1 cellular context compared by ENCODE assay signal in the genomic region with DNA sequence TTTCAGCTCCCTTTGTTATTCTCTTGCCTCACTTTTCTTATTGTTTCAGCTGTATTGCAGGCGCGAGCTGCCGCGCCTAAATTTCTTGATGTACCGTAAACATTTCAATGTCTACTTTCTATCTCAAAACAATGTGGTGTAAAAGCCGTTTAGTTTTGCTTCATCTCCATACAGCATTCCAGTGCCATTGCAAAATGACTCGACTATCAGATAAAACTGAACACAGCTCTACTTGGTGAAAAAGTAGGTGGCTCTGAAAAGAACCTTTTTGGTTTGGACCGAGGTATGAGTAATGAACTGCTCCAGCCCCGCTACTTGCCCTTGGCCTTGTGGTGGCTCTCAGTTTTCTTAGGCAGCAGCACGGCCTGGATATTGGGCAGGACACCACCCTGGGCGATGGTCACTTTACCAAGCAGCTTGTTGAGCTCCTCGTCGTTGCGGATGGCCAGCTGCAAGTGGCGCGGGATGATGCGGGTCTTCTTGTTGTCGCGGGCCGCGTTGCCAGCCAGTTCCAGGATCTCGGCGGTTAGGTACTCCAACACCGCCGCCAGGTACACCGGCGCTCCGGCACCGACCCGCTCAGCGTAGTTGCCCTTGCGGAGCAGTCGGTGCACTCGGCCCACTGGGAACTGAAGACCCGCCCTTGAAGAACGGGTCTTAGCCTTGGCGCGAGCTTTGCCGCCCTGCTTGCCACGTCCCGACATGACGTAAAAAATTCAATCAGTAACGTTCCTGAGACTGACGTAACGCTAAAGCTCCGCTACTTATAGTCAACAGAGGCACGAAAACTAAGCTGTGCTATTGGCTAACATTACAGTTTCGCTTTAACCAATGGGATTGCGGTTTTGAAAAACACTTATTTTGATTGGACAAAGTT.
TF ChIP-seq lines count a peak whose summit lies in the region.

No MANE protein-coding gene starts in this region.

TF ChIP-seq in K562, 482 proteins besides CTCF, POLR2A, EP300 and RAD21 (continued from another document and continues in another):
- TF ChIP-seq, protein P1, sequence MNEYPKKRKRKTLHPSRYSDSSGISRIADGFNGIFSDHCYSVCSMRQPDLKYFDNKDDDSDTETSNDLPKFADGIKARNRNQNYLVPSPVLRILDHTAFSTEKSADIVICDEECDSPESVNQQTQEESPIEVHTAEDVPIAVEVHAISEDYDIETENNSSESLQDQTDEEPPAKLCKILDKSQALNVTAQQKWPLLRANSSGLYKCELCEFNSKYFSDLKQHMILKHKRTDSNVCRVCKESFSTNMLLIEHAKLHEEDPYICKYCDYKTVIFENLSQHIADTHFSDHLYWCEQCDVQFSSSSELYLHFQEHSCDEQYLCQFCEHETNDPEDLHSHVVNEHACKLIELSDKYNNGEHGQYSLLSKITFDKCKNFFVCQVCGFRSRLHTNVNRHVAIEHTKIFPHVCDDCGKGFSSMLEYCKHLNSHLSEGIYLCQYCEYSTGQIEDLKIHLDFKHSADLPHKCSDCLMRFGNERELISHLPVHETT (CRISPR knock-in tag; conservative IDR thresholded peaks at IDR 0.05 in 1 of 2, IDR thresholded peaks at IDR 0.05 in 1 of 2), result peak in 1 of 2 experiments; percentile 59; a peak in 2 of 4 replicates
- TF ChIP-seq NELFE (IDR thresholded peaks at IDR 0.05; ENCODE audit: insufficient read depth, insufficient read length) (no peak), WHSC1 (IDR thresholded peaks at IDR 0.05; ENCODE audit: low read length) (no peak), E2F3 (CRISPR knock-in tag; IDR thresholded peaks at IDR 0.05) (peak; percentile 95), HNRNPLL (IDR thresholded peaks at IDR 0.05; ENCODE audit: low read depth, low read length, poor library complexity, severe bottlenecking) (no peak), ZBTB7A (IDR thresholded peaks at IDR 0.05; ENCODE audit: borderline replicate concordance, control insufficient read depth, low read depth, low read length) (peak; percentile 51; the same call in 1 of the 2 replicates), RBM39 (optimal IDR thresholded peaks at IDR 0.05; ENCODE audit: low read depth, low read length) (peak; percentile 84), RNF2 (IDR thresholded peaks at IDR 0.05) (peak; percentile 85), KDM5B (IDR thresholded peaks at IDR 0.05; ENCODE audit: insufficient replicate concordance, low read depth, low read length) (peak; percentile 78), SLC30A9 (CRISPR knock-in tag; IDR thresholded peaks at IDR 0.05) (no peak), ATF1 (CRISPR knock-in tag; IDR thresholded peaks at IDR 0.05) (peak; percentile 74; the same call in 1 of the 2 replicates), ATF1 (tag; IDR thresholded peaks at IDR 0.05) (peak; percentile 99), MXI1 (IDR thresholded peaks at IDR 0.05; ENCODE audit: low read depth, low read length) (no peak), ZNF830 (CRISPR knock-in tag; IDR thresholded peaks at IDR 0.05) (no peak; the same call in none of the 2 replicates), ZNF184 (CRISPR knock-in tag; IDR thresholded peaks at IDR 0.05) (no peak), RB1 (IDR thresholded peaks at IDR 0.05; ENCODE audit: low read depth) (peak; percentile 92), SRSF9 (IDR thresholded peaks at IDR 0.05; ENCODE audit: borderline replicate concordance, low read depth, low read length) (no peak), ZNF134 (CRISPR knock-in tag; conservative IDR thresholded peaks at IDR 0.05) (0 out of 2 replicates have a peak, but pooled peaks have one; percentile 30), POLR2B (IDR thresholded peaks at IDR 0.05; ENCODE audit: low read depth, partially characterized antibody) (no peak), HDAC3 (IDR thresholded peaks at IDR 0.05; ENCODE audit: borderline replicate concordance, partially characterized antibody) (no peak), DDX20 (tag; IDR thresholded peaks at IDR 0.05; ENCODE audit: low read depth) (no peak), NFRKB (IDR thresholded peaks at IDR 0.05; ENCODE audit: low read depth) (peak; percentile 96), ZNF431 (CRISPR knock-in tag; IDR thresholded peaks at IDR 0.05) (peak; percentile 57), TAF15 (IDR thresholded peaks at IDR 0.05; ENCODE audit: low read depth, low read length) (peak; percentile 49; the same call in 1 of the 2 replicates), SREBF2 (CRISPR knock-in tag; IDR thresholded peaks at IDR 0.05) (peak; percentile 85; the same call in 1 of the 2 replicates), MEF2A (IDR thresholded peaks at IDR 0.05; ENCODE audit: control insufficient read depth, low read depth, low read length) (peak; percentile 38; the same call in 1 of the 2 replicates), ZZZ3 (IDR thresholded peaks at IDR 0.05) (no peak), PHF21A (IDR thresholded peaks at IDR 0.05; ENCODE audit: borderline replicate concordance, low read depth) (no peak), ZBTB8A (IDR thresholded peaks at IDR 0.05; ENCODE audit: partially characterized antibody) (no peak), CHD1 (IDR thresholded peaks at IDR 0.05; ENCODE audit: low read length) (peak; percentile 100), DNMT1 (IDR thresholded peaks at IDR 0.05) (no peak), CXXC5 (CRISPR knock-in tag; IDR thresholded peaks at IDR 0.05) (peak; percentile 99), TAF1 (IDR thresholded peaks at IDR 0.05; ENCODE audit: control insufficient read depth, extremely low read depth, insufficient read depth, low read length, severe bottlenecking) (no peak), HIVEP1 (CRISPR knock-in tag; IDR thresholded peaks at IDR 0.05) (peak; percentile 88; the same call in 1 of the 2 replicates)
- TF ChIP-seq, protein P2, sequence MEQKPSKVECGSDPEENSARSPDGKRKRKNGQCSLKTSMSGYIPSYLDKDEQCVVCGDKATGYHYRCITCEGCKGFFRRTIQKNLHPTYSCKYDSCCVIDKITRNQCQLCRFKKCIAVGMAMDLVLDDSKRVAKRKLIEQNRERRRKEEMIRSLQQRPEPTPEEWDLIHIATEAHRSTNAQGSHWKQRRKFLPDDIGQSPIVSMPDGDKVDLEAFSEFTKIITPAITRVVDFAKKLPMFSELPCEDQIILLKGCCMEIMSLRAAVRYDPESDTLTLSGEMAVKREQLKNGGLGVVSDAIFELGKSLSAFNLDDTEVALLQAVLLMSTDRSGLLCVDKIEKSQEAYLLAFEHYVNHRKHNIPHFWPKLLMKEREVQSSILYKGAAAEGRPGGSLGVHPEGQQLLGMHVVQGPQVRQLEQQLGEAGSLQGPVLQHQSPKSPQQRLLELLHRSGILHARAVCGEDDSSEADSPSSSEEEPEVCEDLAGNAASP (IDR thresholded peaks at IDR 0.05), result no peak
- TF ChIP-seq, protein P3, sequence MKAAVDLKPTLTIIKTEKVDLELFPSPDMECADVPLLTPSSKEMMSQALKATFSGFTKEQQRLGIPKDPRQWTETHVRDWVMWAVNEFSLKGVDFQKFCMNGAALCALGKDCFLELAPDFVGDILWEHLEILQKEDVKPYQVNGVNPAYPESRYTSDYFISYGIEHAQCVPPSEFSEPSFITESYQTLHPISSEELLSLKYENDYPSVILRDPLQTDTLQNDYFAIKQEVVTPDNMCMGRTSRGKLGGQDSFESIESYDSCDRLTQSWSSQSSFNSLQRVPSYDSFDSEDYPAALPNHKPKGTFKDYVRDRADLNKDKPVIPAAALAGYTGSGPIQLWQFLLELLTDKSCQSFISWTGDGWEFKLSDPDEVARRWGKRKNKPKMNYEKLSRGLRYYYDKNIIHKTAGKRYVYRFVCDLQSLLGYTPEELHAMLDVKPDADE (conservative IDR thresholded peaks at IDR 0.05; ENCODE audit: control insufficient read depth, low read depth, low read length), result peak; percentile 48; the same call in 1 of the 2 replicates
- TF ChIP-seq, protein P4, sequence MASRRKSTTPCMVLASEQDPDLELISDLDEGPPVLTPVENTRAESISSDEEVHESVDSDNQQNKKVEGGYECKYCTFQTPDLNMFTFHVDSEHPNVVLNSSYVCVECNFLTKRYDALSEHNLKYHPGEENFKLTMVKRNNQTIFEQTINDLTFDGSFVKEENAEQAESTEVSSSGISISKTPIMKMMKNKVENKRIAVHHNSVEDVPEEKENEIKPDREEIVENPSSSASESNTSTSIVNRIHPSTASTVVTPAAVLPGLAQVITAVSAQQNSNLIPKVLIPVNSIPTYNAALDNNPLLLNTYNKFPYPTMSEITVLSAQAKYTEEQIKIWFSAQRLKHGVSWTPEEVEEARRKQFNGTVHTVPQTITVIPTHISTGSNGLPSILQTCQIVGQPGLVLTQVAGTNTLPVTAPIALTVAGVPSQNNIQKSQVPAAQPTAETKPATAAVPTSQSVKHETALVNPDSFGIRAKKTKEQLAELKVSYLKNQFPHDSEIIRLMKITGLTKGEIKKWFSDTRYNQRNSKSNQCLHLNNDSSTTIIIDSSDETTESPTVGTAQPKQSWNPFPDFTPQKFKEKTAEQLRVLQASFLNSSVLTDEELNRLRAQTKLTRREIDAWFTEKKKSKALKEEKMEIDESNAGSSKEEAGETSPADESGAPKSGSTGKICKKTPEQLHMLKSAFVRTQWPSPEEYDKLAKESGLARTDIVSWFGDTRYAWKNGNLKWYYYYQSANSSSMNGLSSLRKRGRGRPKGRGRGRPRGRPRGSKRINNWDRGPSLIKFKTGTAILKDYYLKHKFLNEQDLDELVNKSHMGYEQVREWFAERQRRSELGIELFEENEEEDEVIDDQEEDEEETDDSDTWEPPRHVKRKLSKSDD (conservative IDR thresholded peaks at IDR 0.05; ENCODE audit: low read length), result no peak
- TF ChIP-seq, protein P5, sequence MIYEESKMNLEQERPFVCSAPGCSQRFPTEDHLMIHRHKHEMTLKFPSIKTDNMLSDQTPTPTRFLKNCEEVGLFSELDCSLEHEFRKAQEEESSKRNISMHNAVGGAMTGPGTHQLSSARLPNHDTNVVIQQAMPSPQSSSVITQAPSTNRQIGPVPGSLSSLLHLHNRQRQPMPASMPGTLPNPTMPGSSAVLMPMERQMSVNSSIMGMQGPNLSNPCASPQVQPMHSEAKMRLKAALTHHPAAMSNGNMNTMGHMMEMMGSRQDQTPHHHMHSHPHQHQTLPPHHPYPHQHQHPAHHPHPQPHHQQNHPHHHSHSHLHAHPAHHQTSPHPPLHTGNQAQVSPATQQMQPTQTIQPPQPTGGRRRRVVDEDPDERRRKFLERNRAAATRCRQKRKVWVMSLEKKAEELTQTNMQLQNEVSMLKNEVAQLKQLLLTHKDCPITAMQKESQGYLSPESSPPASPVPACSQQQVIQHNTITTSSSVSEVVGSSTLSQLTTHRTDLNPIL (CRISPR knock-in tag; IDR thresholded peaks at IDR 0.05), result no peak
- TF ChIP-seq, protein P6, sequence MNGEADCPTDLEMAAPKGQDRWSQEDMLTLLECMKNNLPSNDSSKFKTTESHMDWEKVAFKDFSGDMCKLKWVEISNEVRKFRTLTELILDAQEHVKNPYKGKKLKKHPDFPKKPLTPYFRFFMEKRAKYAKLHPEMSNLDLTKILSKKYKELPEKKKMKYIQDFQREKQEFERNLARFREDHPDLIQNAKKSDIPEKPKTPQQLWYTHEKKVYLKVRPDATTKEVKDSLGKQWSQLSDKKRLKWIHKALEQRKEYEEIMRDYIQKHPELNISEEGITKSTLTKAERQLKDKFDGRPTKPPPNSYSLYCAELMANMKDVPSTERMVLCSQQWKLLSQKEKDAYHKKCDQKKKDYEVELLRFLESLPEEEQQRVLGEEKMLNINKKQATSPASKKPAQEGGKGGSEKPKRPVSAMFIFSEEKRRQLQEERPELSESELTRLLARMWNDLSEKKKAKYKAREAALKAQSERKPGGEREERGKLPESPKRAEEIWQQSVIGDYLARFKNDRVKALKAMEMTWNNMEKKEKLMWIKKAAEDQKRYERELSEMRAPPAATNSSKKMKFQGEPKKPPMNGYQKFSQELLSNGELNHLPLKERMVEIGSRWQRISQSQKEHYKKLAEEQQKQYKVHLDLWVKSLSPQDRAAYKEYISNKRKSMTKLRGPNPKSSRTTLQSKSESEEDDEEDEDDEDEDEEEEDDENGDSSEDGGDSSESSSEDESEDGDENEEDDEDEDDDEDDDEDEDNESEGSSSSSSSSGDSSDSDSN (IDR thresholded peaks at IDR 0.05; ENCODE audit: borderline replicate concordance in 1 of 2, low read depth in 2 of 2, low read length in 2 of 2), result no peak
- TF ChIP-seq, protein P7, sequence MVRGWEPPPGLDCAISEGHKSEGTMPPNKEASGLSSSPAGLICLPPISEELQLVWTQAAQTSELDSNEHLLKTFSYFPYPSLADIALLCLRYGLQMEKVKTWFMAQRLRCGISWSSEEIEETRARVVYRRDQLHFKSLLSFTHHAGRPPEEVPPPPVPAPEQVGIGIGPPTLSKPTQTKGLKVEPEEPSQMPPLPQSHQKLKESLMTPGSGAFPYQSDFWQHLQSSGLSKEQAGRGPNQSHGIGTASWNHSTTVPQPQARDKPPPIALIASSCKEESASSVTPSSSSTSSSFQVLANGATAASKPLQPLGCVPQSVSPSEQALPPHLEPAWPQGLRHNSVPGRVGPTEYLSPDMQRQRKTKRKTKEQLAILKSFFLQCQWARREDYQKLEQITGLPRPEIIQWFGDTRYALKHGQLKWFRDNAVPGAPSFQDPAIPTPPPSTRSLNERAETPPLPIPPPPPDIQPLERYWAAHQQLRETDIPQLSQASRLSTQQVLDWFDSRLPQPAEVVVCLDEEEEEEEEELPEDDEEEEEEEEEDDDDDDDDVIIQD (CRISPR knock-in tag; IDR thresholded peaks at IDR 0.05), result 0 out of 2 replicates have a peak, but pooled peaks have one; percentile 75
- TF ChIP-seq, protein P8, sequence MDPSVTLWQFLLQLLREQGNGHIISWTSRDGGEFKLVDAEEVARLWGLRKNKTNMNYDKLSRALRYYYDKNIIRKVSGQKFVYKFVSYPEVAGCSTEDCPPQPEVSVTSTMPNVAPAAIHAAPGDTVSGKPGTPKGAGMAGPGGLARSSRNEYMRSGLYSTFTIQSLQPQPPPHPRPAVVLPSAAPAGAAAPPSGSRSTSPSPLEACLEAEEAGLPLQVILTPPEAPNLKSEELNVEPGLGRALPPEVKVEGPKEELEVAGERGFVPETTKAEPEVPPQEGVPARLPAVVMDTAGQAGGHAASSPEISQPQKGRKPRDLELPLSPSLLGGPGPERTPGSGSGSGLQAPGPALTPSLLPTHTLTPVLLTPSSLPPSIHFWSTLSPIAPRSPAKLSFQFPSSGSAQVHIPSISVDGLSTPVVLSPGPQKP (CRISPR knock-in tag; IDR thresholded peaks at IDR 0.05), result no peak
- TF ChIP-seq, protein P9, sequence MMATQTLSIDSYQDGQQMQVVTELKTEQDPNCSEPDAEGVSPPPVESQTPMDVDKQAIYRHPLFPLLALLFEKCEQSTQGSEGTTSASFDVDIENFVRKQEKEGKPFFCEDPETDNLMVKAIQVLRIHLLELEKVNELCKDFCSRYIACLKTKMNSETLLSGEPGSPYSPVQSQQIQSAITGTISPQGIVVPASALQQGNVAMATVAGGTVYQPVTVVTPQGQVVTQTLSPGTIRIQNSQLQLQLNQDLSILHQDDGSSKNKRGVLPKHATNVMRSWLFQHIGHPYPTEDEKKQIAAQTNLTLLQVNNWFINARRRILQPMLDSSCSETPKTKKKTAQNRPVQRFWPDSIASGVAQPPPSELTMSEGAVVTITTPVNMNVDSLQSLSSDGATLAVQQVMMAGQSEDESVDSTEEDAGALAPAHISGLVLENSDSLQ (IDR thresholded peaks at IDR 0.05), result peak; percentile 77
